Comparison of ENCODE assay signal across 13 cellular contexts in genomic region chr1:214416417-214417212, GRCh38.
DNase-seq lines count a peak whose midpoint lies in the region; ATAC-seq, FAIRE-seq and TF ChIP-seq lines count a peak whose summit lies in the region.
"Had no signal": no experiment of that assay in that cellular context is flagged by ENCODE, and none has a peak within 500 bp of the region (broad histone marks: within the 10 kb centered on the region; RNA-seq: fewer than 3 reads in every experiment).

No MANE protein-coding gene starts in this region.

- FAIRE-seq in RCC 7860 (lab: Jason Lieb, UNC), result peak; percentile 78
- FAIRE-seq: GM19239 had no signal

- DNase-seq in EH (ENCODE audit: low read depth) (peak; percentile 80), RCC 7860 (ENCODE audit: low spot score) (peak; percentile 56), omental fat pad (ENCODE audit: low spot score) (no peak), epidermal melanocyte (ENCODE audit: insufficient read length, low spot score) (no peak), GM10266 (ENCODE audit: extremely low spot score) (no peak)
- no peak for DNase-seq in activated T-cell treated with anti-CD3 and anti-CD28 coated beads, Interleukin-2, amount 50 U/mL, for 48 hours
- DNase-seq: CD4-positive, CD25-positive, alpha-beta regulatory T cell; posterior cingulate gyrus; T-helper 17 cell had no signal

- TF ChIP-seq CTCF in omental fat pad (IDR thresholded peaks at IDR 0.05), result no peak
- no peak for TF ChIP-seq CTCF in GM10266 (IDR thresholded peaks at IDR 0.05; ENCODE audit: control insufficient read depth, insufficient read depth, low read depth, missing control alignments)

- ATAC-seq in esophagus mucosa (peak; percentile 19), omental fat pad (ENCODE audit: low FRiP score) (peak; percentile 55), HG03039 (IDR thresholded peaks at IDR 0.05; ENCODE audit: unreplicated experiment) (no peak)
- ATAC-seq: left lobe of liver, T-helper 17 cell had no signal

Comparison
In these comparisons a context has a peak if more than half of its experiments do, and no peak if none do; other contexts are left out.
1. DNase-seq: peak in EH (single experiment) and RCC 7860 (single experiment); none in omental fat pad (single experiment), activated T-cell treated with anti-CD3 and anti-CD28 coated beads, Interleukin-2, amount 50 U/mL, for 48 hours (0 of 2), epidermal melanocyte (single experiment) and GM10266 (single experiment).